8 cellular contexts compared by ENCODE assay signal in genomic region chr9:104094534-104095020, GRCh38. TPM values are rescaled to one million over a fixed set of nuclear protein-coding genes. Genes with fewer than 3 reads are reported as not detected.
DNase-seq lines count a peak whose midpoint lies in the region; ATAC-seq, FAIRE-seq and TF ChIP-seq lines count a peak whose summit lies in the region.

No MANE protein-coding gene starts in this region.

- POLR2A ChIA-PET in activated CD4-positive, alpha-beta T cell treated with anti-CD3 and anti-CD28 coated beads for 36 hours (lab: Charles Lee) = interaction anchor here (0.6 kb wide), 1 partner anchor 867 kb away, joined by 3 read pairs; no protein-coding TSS in a partner anchor
- POLR2A ChIA-PET in HEK293 (lab: Yijun Ruan, JAX) (interaction anchor here (0.6 to 1.8 kb wide), 6 partner anchors 9 to 57 kb away, joined by 3 to 5 read pairs (median 3); no protein-coding TSS in a partner anchor), H1 (lab: Charles Lee; ENCODE audit: partially characterized antibody) (interaction anchor here (0.6 to 2.6 kb wide), 8 partner anchors 9 to 1181 kb away, joined by 3 to 15 read pairs (median 3); no protein-coding TSS in a partner anchor)

- H3K23me2 ChIP-seq in H1 (ENCODE audit: low read depth, low read length) = peaks cover 8% of the 10 kb centered on the region; the same call in 1 of the 2 replicates

- DNase-seq in activated CD4-positive, alpha-beta T cell treated with anti-CD3 and anti-CD28 coated beads for 36 hours = no peak
- no peak for DNase-seq in activated CD4-positive, alpha-beta T cell treated with anti-CD3 and anti-CD28 coated beads, Interleukin-2, amount 50 U/mL, for 4 hours
- peak; percentile 46 for DNase-seq in NCI-H524 treated with DMSO at 0.1 percent for 48 hours (lab: John Stamatoyannopoulos, UW)
- DNase-seq in H1 (ENCODE audit: low read depth in 1 of 2, low spot score in 2 of 2) = no peak
- no peak for DNase-seq in osteocyte (ENCODE audit: extremely low spot score, unreplicated experiment)
- no peak for DNase-seq in stimulated activated CD4-positive, alpha-beta T cell treated with anti-CD3 and anti-CD28 coated beads, Interleukin-1b, Interleukin-23, amount 100 ng/mL, for 48 hours

- peak overlapping the region; percentile 63; the same call in 1 of the 2 replicates for H2BK12ac ChIP-seq in H1 (ENCODE audit: low read depth, low read length)

- no peak overlapping the region for H3K23ac ChIP-seq in H1 (ENCODE audit: insufficient read length)

- H3K9me3 ChIP-seq in HEK293 (ENCODE audit: control insufficient read depth, insufficient read depth, low read depth, low read length) (no peaks in the 10 kb centered on the region), H1 (ENCODE audit: insufficient read depth in 2 of 2, low read depth in 1 of 2, low read length in 1 of 2) (no peaks in the 10 kb centered on the region)

- H4K5ac ChIP-seq in H1 (ENCODE audit: insufficient read length, low read depth, low read length) = no peak overlapping the region

- no peak for ATAC-seq in activated CD4-positive, alpha-beta T cell treated with anti-CD3 and anti-CD28 coated beads for 36 hours
- no peak for ATAC-seq in HG03520 (IDR thresholded peaks at IDR 0.05; ENCODE audit: unreplicated experiment)

- peak overlapping the region; percentile 94 for H3K4me3 ChIP-seq in HEK293 (ENCODE audit: low read depth, low read length)
- H3K4me3 ChIP-seq in H1 (ENCODE audit: extremely low read depth in 1 of 4, insufficient read depth in 2 of 4, low read depth in 3 of 4, low read length in 4 of 4) = peak overlapping the region; percentile 84 to 98 (median 86)

- H3K4ac ChIP-seq in H1 (replicated peaks; ENCODE audit: insufficient read length, low read depth, low read length) = no peak overlapping the region

- H3K18ac ChIP-seq in H1 (ENCODE audit: extremely low read depth, low read length) = 0 out of 2 replicates have a peak overlapping the region, but pooled peaks have one; percentile 53

- CTCF ChIA-PET in activated CD4-positive, alpha-beta T cell treated with anti-CD3 and anti-CD28 coated beads for 36 hours (lab: Charles Lee) = interaction anchor here (0.8 kb wide), 1 partner anchor 44 kb away, joined by 4 read pairs; no protein-coding TSS in a partner anchor
- CTCF ChIA-PET in HEK293 (lab: Yijun Ruan, JAX) (interaction anchor here (0.5 kb wide), 1 partner anchor 32 kb away, joined by 3 read pairs; no protein-coding TSS in a partner anchor), H1 (lab: Charles Lee; ENCODE audit: partially characterized antibody) (no interaction called here)

- peak overlapping the region; percentile 74 to 85 for H3K4me2 ChIP-seq in H1 (ENCODE audit: insufficient read depth in 1 of 2, low read depth in 2 of 2, low read length in 2 of 2)

- no peaks in the 10 kb centered on the region for H4K20me1 ChIP-seq in H1 (replicated peaks in 1 of 2; ENCODE audit: control insufficient read depth in 1 of 2, insufficient read depth in 2 of 2, low read length in 2 of 2)

- H3K9me3 Mint-ChIP-seq in activated CD4-positive, alpha-beta T cell treated with anti-CD3 and anti-CD28 coated beads for 36 hours (ENCODE audit: low read depth) = no peaks in the 10 kb centered on the region
- no peaks in the 10 kb centered on the region for H3K9me3 Mint-ChIP-seq in osteocyte (ENCODE audit: unreplicated experiment)

- peaks cover 37% of the 10 kb centered on the region for H3K4me1 Mint-ChIP-seq in activated CD4-positive, alpha-beta T cell treated with anti-CD3 and anti-CD28 coated beads for 36 hours
- peaks cover 32% of the 10 kb centered on the region for H3K4me1 Mint-ChIP-seq in osteocyte (ENCODE audit: unreplicated experiment)

- peak overlapping the region; percentile 88 for H3K4me3 Mint-ChIP-seq in activated CD4-positive, alpha-beta T cell treated with anti-CD3 and anti-CD28 coated beads for 36 hours
- H3K4me3 Mint-ChIP-seq in osteocyte (ENCODE audit: unreplicated experiment) = peak overlapping the region; percentile 99

- no peak overlapping the region; the same call in 1 of the 2 replicates for H4K8ac ChIP-seq in H1 (ENCODE audit: extremely low read depth, insufficient read depth, low read length)

- H3K14ac ChIP-seq in H1 (ENCODE audit: insufficient read length) = no peak overlapping the region

- H3K27ac ChIP-seq in HEK293 (ENCODE audit: extremely low read depth, low read depth, low read length) (no peak overlapping the region; the same call in 1 of the 2 replicates), H1 (ENCODE audit: low read depth, low read length) (no peak overlapping the region)

- peak overlapping the region; percentile 61 to 97 (median 94) for H3K9ac ChIP-seq in H1 (replicated peaks in 1 of 4; ENCODE audit: extremely low read depth in 1 of 4, low read depth in 3 of 4, low read length in 3 of 4)

- no peak overlapping the region for H3K56ac ChIP-seq in H1 (replicated peaks; ENCODE audit: insufficient read length, low read depth, low read length)

- H3K4me1 ChIP-seq in HEK293 (ENCODE audit: control insufficient read depth, insufficient read depth, low read length) (0 out of 2 replicates have a peak, but pooled peaks cover 2% of the 10 kb centered on the region), H1 (replicated peaks in 1 of 4; ENCODE audit: control insufficient read depth in 3 of 4, insufficient read depth in 4 of 4, low read length in 3 of 4) (peaks cover 0 to 8% (median 2%) of the 10 kb centered on the region in 4 experiments; a peak in 3 of 7 replicates)

- 2% methylated on average over 11 of the region's 18 CpGs; no CpG with 5 or more reads in 1 of the 2 experiments for WGBS in H1 (ENCODE audit: extremely low coverage in 1 of 2, insufficient coverage in 1 of 2, insufficient read length in 1 of 2, insufficient replicate concordance in 2 of 2, low coverage in 1 of 2, low lambda C conversion rate in 2 of 2, missing lambda C conversion rate in 1 of 2), 2 experiments

- no peak overlapping the region for H2BK120ac ChIP-seq in H1 (replicated peaks; ENCODE audit: low read depth, low read length)

- H2BK5ac ChIP-seq in H1 (ENCODE audit: low read depth, low read length) = peak overlapping the region; percentile 96

- 0 out of 2 replicates have a peak, but pooled peaks cover 3% of the 10 kb centered on the region for H3K79me1 ChIP-seq in H1 (ENCODE audit: low read depth, low read length)

- peaks cover 2 to 16% of the 10 kb centered on the region in 2 experiments; a peak in 1 of 3 replicates for H3K36me3 ChIP-seq in HEK293 (ENCODE audit: control insufficient read depth in 2 of 2, insufficient read depth in 1 of 2, low read length in 2 of 2)
- H3K36me3 ChIP-seq in H1 (ENCODE audit: control insufficient read depth in 2 of 4, insufficient read depth in 4 of 4, low read length in 3 of 4) = no peaks in the 10 kb centered on the region; a peak in 1 of 8 replicates

- no peak overlapping the region for H2BK20ac ChIP-seq in H1 (ENCODE audit: low read length)

- peaks cover 18% of the 10 kb centered on the region for H3K36me3 Mint-ChIP-seq in activated CD4-positive, alpha-beta T cell treated with anti-CD3 and anti-CD28 coated beads for 36 hours (ENCODE audit: low read depth)
- peaks cover 2% of the 10 kb centered on the region for H3K36me3 Mint-ChIP-seq in osteocyte (ENCODE audit: unreplicated experiment)

- TF ChIP-seq POLR2A in H1 (IDR thresholded peaks at IDR 0.05; ENCODE audit: control extremely low read depth in 1 of 2, low read depth in 2 of 2, low read length in 2 of 2) = no peak

- H2AK5ac ChIP-seq in H1 (ENCODE audit: low read depth, low read length) = no peak overlapping the region

- H3K27me3 ChIP-seq in H1 (replicated peaks in 1 of 4; ENCODE audit: control insufficient read depth in 3 of 4, extremely low read depth in 1 of 4, insufficient read depth in 3 of 4, low read length in 3 of 4) = no peaks in the 10 kb centered on the region

- intact Hi-C loops in activated CD4-positive, alpha-beta T cell treated with anti-CD3 and anti-CD28 coated beads for 36 hours (cut with DNase I, micrococcal nuclease) = loop anchor here (1.0 to 10.0 kb wide), 8 partner anchors 297 to 1600 kb away; partner anchors contain the start of genes NIPSNAP3A (in 2 of the 2), FSD1L (in 1 of the 2), SLC44A1 (in 1 of the 2) and TMEM38B (in 1 of the 2)

- TF ChIP-seq CTCF in HEK293 (tag by site-specific recombination; IDR thresholded peaks at IDR 0.05) (no peak), H1 (IDR thresholded peaks at IDR 0.05; ENCODE audit: control extremely low read depth in 1 of 3, insufficient read depth in 1 of 3, low read depth in 1 of 3, low read length in 3 of 3) (no peak), osteocyte (IDR thresholded peaks at IDR 0.05) (no peak)

- no peak for FAIRE-seq in H1 (lab: Jason Lieb, UNC)

- no peak for TF ChIP-seq RAD21 in H1 (IDR thresholded peaks at IDR 0.05 in 1 of 2, conservative IDR thresholded peaks at IDR 0.05 in 1 of 2; ENCODE audit: low read depth in 2 of 2, low read length in 2 of 2)

- H2AFZ ChIP-seq in H1 (ENCODE audit: low read length) = peak overlapping the region; percentile 95; the same call in 1 of the 2 replicates

- TF ChIP-seq EP300 in H1 (IDR thresholded peaks at IDR 0.05; ENCODE audit: borderline replicate concordance in 1 of 2, low read depth in 2 of 2, low read length in 2 of 2) = no peak

- H3K79me2 ChIP-seq in H1 (ENCODE audit: control insufficient read depth in 1 of 2, insufficient read depth in 2 of 2, low read length in 2 of 2) = peaks cover 0 to 50% of the 10 kb centered on the region in 2 experiments; a peak in 3 of 4 replicates

- peak overlapping the region; percentile 12 for H4K91ac ChIP-seq in H1 (replicated peaks; ENCODE audit: insufficient read length, low read length)

- H3K27me3 Mint-ChIP-seq in activated CD4-positive, alpha-beta T cell treated with anti-CD3 and anti-CD28 coated beads for 36 hours = no peaks in the 10 kb centered on the region
- H3K27me3 Mint-ChIP-seq in osteocyte (ENCODE audit: unreplicated experiment) = no peaks in the 10 kb centered on the region

- peak overlapping the region; percentile 99 for H3K27ac Mint-ChIP-seq in activated CD4-positive, alpha-beta T cell treated with anti-CD3 and anti-CD28 coated beads for 36 hours
- H3K27ac Mint-ChIP-seq in osteocyte (ENCODE audit: unreplicated experiment) = peak overlapping the region; percentile 99

- no peak overlapping the region for H2BK15ac ChIP-seq in H1 (ENCODE audit: low read length)

TF ChIP-seq in HEK293, 187 proteins besides CTCF, POLR2A, EP300 and RAD21 (continues in another document):
- TF ChIP-seq MYNN (tag by site-specific recombination; IDR thresholded peaks at IDR 0.05; ENCODE audit: borderline replicate concordance) = no peak

RNA-seq across cellular contexts. Expression of gene SMC2, which starts 0.5 kb away (rescaled TPM):
- 10 to 100 TPM; 78.4 to 84.5 TPM for total RNA-seq in activated CD4-positive, alpha-beta T cell treated with anti-CD3 and anti-CD28 coated beads for 36 hours
- 37.7 and 39.8 TPM in 2 replicates for total RNA-seq in H1 (2021; fragmentation: NEBNext Ultra II Directional; extraction: Animal tissue kit (Norgen Biotek cat#: 25700))
- 4.2 and 7.5 TPM in 2 replicates for polyA plus RNA-seq in H1 (2011; rRNA removed)
- 10.7 TPM for polyA plus RNA-seq in H1 (2011; cell fraction: cytosol; rRNA removed)
- 4.6 TPM for polyA plus RNA-seq in H1 (2011; cell fraction: nucleus; rRNA removed)
- 13.9 to 29.8 TPM (median 18.8 TPM) in 4 replicates for polyA plus RNA-seq in H1 (2012, experiment 1 of 2)
- polyA plus RNA-seq in H1 (2012, experiment 2 of 2) = 1.5 TPM
- 52.1 TPM for polyA plus RNA-seq in H1 (2013, experiment 1 of 2)
- 55.1 TPM for polyA plus RNA-seq in H1 (2013, experiment 2 of 2)
- polyA minus RNA-seq in H1 (2011; rRNA and poly(A)+ RNA removed) = 14.6 and 21.4 TPM in 2 replicates
- polyA minus RNA-seq in H1 (2011; cell fraction: cytosol; rRNA and poly(A)+ RNA removed) = 12.9 TPM
- polyA minus RNA-seq in H1 (2011; cell fraction: nucleus; rRNA and poly(A)+ RNA removed) = 16.7 TPM
- 11.7 and 13.1 TPM in 2 replicates for total RNA-seq in osteocyte
